Comparison of ENCODE assay signal across 29 cellular contexts in the genomic region with DNA sequence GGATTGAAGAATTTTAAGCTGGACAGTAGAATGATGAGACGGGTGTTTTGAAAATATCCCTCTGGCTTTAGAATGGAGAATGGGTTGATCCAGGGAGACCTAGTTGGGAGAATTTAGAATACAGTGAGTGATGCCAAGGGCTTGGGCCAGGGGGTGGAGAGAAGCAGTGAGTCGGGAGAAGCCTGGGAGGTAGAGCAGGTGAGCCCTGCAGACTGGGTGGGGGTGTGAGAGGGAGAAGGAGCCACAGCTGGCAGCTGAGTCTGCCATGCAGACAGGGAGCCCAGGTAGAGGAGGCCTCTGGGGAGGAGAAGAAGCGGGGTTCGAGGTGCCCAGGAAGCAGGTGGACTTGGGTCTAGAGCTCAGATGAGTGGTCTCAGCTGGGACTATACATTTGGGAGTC. TPM values are rescaled to one million over a fixed set of nuclear protein-coding genes. Genes with fewer than 3 reads are reported as not detected.
"Had no signal": no experiment of that assay in that cellular context is flagged by ENCODE, and none has a peak within 500 bp of the region (broad histone marks: within the 10 kb centered on the region; RNA-seq: fewer than 3 reads in every experiment).

No MANE protein-coding gene starts in this region.

- DNase-seq: naive B cell; naive thymus-derived CD8-positive, alpha-beta T cell; nephron progenitor cell; nucleus accumbens; ovary; psoas muscle; right cardiac atrium; right lobe of liver; sigmoid colon; small intestine; stimulated activated CD4-positive, alpha-beta T cell treated with anti-CD3 and anti-CD28 coated beads, Interleukin-15, amount 100 ng/mL, for 24 hours; stimulated activated CD4-positive, alpha-beta T cell treated with anti-CD3 and anti-CD28 coated beads, Interleukin-2, amount 100 ng/mL, for 24 hours; stimulated activated CD4-positive, alpha-beta T cell treated with anti-CD3 and anti-CD28 coated beads, Interleukin-2, amount 100 ng/mL, for 48 hours; stimulated activated CD4-positive, alpha-beta T cell treated with anti-CD3 and anti-CD28 coated beads, Interleukin-4, amount 100 ng/mL, for 24 hours; stimulated activated naive B cell treated with anti-CD40 and anti-IgM and Interleukin-4, amounts not matched to agents 10 μg/mL and 1 μg/mL and 100 μg/mL, for 72 hours; stimulated activated naive CD4-positive, alpha-beta T cell treated with Interleukin-2 at 50 U/mL for 16 hours; stomach; thyroid gland; upper lobe of left lung; uterus had no signal

- ATAC-seq: naive thymus-derived CD8-positive, alpha-beta T cell; psoas muscle; right cardiac atrium; right lobe of liver; stimulated activated effector memory CD8-positive, alpha-beta T cell treated with anti-CD3 and anti-CD28 coated beads, Interleukin-12 subunit alpha, Interleukin-12 subunit beta, amount 100 ng/mL, for 72 hours; stimulated activated naive B cell treated with anti-CD40 and anti-IgM and Interleukin-4, amounts not matched to agents 10 μg/mL and 1 μg/mL and 100 μg/mL, for 72 hours had no signal

- FAIRE-seq: small intestine had no signal

- H3K9me3 Mint-ChIP-seq: natural killer cell treated with Interleukin-12 subunit alpha and Interleukin-12 subunit beta and Interleukin-15 and Interleukin-18, amount 100 ng/mL, for 72 hours had no signal

- H3K27ac ChIP-seq: neutrophil, ovary, psoas muscle, right lobe of liver, sigmoid colon, stomach, thoracic aorta, thyroid gland, tibial nerve, upper lobe of left lung, uterus had no signal

- H3K4me1 Mint-ChIP-seq: naive B cell; naive thymus-derived CD8-positive, alpha-beta T cell; stimulated activated effector memory CD8-positive, alpha-beta T cell treated with anti-CD3 and anti-CD28 coated beads, Interleukin-12 subunit alpha, Interleukin-12 subunit beta, amount 100 ng/mL, for 72 hours; stimulated activated naive B cell treated with anti-CD40 and anti-IgM and Interleukin-4, amounts not matched to agents 10 μg/mL and 1 μg/mL and 100 μg/mL, for 72 hours had no signal

- H3K9me3 ChIP-seq: neutrophil, ovary, psoas muscle, right lobe of liver, sigmoid colon, stomach, thoracic aorta, thyroid gland, uterus had no signal

- H3K4me3 ChIP-seq: ovary, psoas muscle, right lobe of liver, sigmoid colon, stomach, thoracic aorta, thyroid gland, tibial nerve, upper lobe of left lung, uterus had no signal

- H3K36me3 Mint-ChIP-seq: natural killer cell treated with Interleukin-12 subunit alpha and Interleukin-12 subunit beta and Interleukin-15 and Interleukin-18, amount 100 ng/mL, for 72 hours; stimulated activated effector memory CD8-positive, alpha-beta T cell treated with anti-CD3 and anti-CD28 coated beads, Interleukin-12 subunit alpha, Interleukin-12 subunit beta, amount 100 ng/mL, for 72 hours; stimulated activated naive B cell treated with anti-CD40 and anti-IgM and Interleukin-4, amounts not matched to agents 10 μg/mL and 1 μg/mL and 100 μg/mL, for 72 hours had no signal

- H3K4me3 Mint-ChIP-seq: naive thymus-derived CD8-positive, alpha-beta T cell; natural killer cell treated with Interleukin-12 subunit alpha and Interleukin-12 subunit beta and Interleukin-15 and Interleukin-18, amount 100 ng/mL, for 72 hours; nephron progenitor cell; neural crest cell; stimulated activated effector memory CD8-positive, alpha-beta T cell treated with anti-CD3 and anti-CD28 coated beads, Interleukin-12 subunit alpha, Interleukin-12 subunit beta, amount 100 ng/mL, for 72 hours; stimulated activated naive B cell treated with anti-CD40 and anti-IgM and Interleukin-4, amounts not matched to agents 10 μg/mL and 1 μg/mL and 100 μg/mL, for 72 hours; stimulated activated naive CD8-positive, alpha-beta T cell treated with anti-CD3 and anti-CD28 coated beads, Interleukin-15, Interleukin-2, amounts not matched to agents 100 ng/mL and 50 ng/mL, for 24 hours had no signal

- H3K27me3 Mint-ChIP-seq: naive thymus-derived CD8-positive, alpha-beta T cell; stimulated activated naive CD8-positive, alpha-beta T cell treated with anti-CD3 and anti-CD28 coated beads, Interleukin-15, Interleukin-2, amounts not matched to agents 100 ng/mL and 50 ng/mL, for 24 hours had no signal

- H3K4me1 ChIP-seq: psoas muscle, right lobe of liver, sigmoid colon, stomach, thyroid gland, tibial nerve, upper lobe of left lung, uterus had no signal

- H3K27me3 ChIP-seq: neutrophil, ovary, right lobe of liver, sigmoid colon, stomach, thyroid gland, tibial nerve, upper lobe of left lung, uterus had no signal

- H3K36me3 ChIP-seq: neutrophil, ovary, right lobe of liver, sigmoid colon, stomach, thoracic aorta, thyroid gland, tibial nerve, upper lobe of left lung, uterus had no signal

- H3K27ac Mint-ChIP-seq: naive B cell; naive thymus-derived CD8-positive, alpha-beta T cell; natural killer cell treated with Interleukin-12 subunit alpha and Interleukin-12 subunit beta and Interleukin-15 and Interleukin-18, amount 100 ng/mL, for 72 hours; nephron progenitor cell; progenitor cell of endocrine pancreas; stimulated activated effector memory CD8-positive, alpha-beta T cell treated with anti-CD3 and anti-CD28 coated beads, Interleukin-12 subunit alpha, Interleukin-12 subunit beta, amount 100 ng/mL, for 72 hours; stimulated activated naive B cell treated with anti-CD40 and anti-IgM and Interleukin-4, amounts not matched to agents 10 μg/mL and 1 μg/mL and 100 μg/mL, for 72 hours; stimulated activated naive CD8-positive, alpha-beta T cell treated with anti-CD3 and anti-CD28 coated beads, Interleukin-15, Interleukin-2, amounts not matched to agents 100 ng/mL and 50 ng/mL, for 24 hours had no signal

RNA-seq across cellular contexts. Expression of a gene that starts 18.2 kb away (rescaled TPM):
- total RNA-seq: naive thymus-derived CD8-positive, alpha-beta T cell; natural killer cell treated with Interleukin-12 subunit alpha and Interleukin-12 subunit beta and Interleukin-15 and Interleukin-18, amount 100 ng/mL, for 72 hours; subcutaneous adipose tissue; thoracic aorta; thyroid gland; tibial nerve had no signal
- polyA plus RNA-seq: naive thymus-derived CD8-positive, alpha-beta T cell had no signal
